ENCODE assay signal across 14 cellular contexts in the genomic region with DNA sequence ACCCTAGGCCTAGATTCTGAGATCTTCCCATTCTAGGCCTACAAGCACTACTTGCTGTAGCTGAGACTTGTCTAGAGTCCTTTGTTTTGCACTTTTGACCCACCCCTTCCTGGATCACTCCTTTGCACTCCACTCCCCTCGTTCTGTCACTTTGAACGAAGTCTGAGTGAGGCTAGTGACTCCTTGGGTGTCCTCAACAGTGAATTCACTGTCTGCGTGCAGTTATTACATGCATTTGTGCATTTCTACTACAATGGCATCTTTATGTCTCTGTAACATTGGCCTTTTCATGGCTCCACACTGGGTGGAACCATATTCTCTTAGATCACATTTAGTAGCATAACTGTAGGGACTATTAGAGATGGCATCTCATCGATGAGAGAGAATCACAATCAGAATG.
DNase-seq lines count a peak whose midpoint lies in the region; ATAC-seq and TF ChIP-seq lines count a peak whose summit lies in the region.
"Had no signal": no experiment of that assay in that cellular context is flagged by ENCODE, and none has a peak within 500 bp of the region (broad histone marks: within the 10 kb centered on the region; RNA-seq: fewer than 3 reads in every experiment).

No MANE protein-coding gene starts in this region.

- H3K27ac ChIP-seq in cingulate gyrus (ENCODE audit: low read depth, low read length) = peak overlapping the region; percentile 35
- peak overlapping the region; percentile 49 for H3K27ac ChIP-seq in layer of hippocampus (ENCODE audit: low read depth, low read length)
- H3K27ac ChIP-seq in neutrophil = peak overlapping the region; percentile 69
- H3K27ac ChIP-seq: 22Rv1 had no signal

- no peaks in the 10 kb centered on the region for H3K27me3 ChIP-seq in layer of hippocampus (ENCODE audit: control insufficient read depth, insufficient read depth, low read length)
- no peaks in the 10 kb centered on the region for H3K27me3 ChIP-seq in neutrophil

- H3K9me3 ChIP-seq in neutrophil = no peaks in the 10 kb centered on the region

- TF ChIP-seq CTCF in neutrophil (IDR thresholded peaks at IDR 0.05) = no peak

- no peak overlapping the region for H3K4me3 ChIP-seq in neutrophil (ENCODE audit: low read depth in 1 of 2, low read length in 1 of 2)

- DNase-seq in COLO829 (ENCODE audit: low spot score) = peak; percentile 50
- no peak for DNase-seq in activated CD8-positive, alpha-beta memory T cell treated with anti-CD3 and anti-CD28 coated beads, Interleukin-2, amount 50 U/mL, for 4 hours
- DNase-seq in NCI-H1048 (lab: John Stamatoyannopoulos, UW) = no peak
- DNase-seq in activated CD4-positive, alpha-beta T cell treated with anti-CD3 and anti-CD28 coated beads for 4 hours = no peak
- DNase-seq: CD8-positive, alpha-beta T cell; DMS53; GOT3; H9 had no signal

- peaks cover 24 to 27% of the 10 kb centered on the region in 2 experiments for H3K4me1 ChIP-seq in neutrophil (ENCODE audit: control insufficient read depth in 1 of 2, insufficient read depth in 1 of 2, low read depth in 1 of 2, low read length in 1 of 2)

- no peak for ATAC-seq in GM21515 (IDR thresholded peaks at IDR 0.05; ENCODE audit: unreplicated experiment)
- ATAC-seq: CD8-positive, alpha-beta T cell; HepG2 had no signal

- H3K36me3 ChIP-seq in neutrophil = no peaks in the 10 kb centered on the region
